In genomic region chr7:40138973-40139372, GRCh38 we compare ENCODE assay signal across 16 cellular contexts. TPM values are rescaled to one million over a fixed set of nuclear protein-coding genes. Genes with fewer than 3 reads are reported as not detected.
DNase-seq lines count a peak whose midpoint lies in the region; ATAC-seq and TF ChIP-seq lines count a peak whose summit lies in the region.
"Had no signal": no experiment of that assay in that cellular context is flagged by ENCODE, and none has a peak within 500 bp of the region (broad histone marks: within the 10 kb centered on the region; RNA-seq: fewer than 3 reads in every experiment).

No MANE protein-coding gene starts in this region.

- DNase-seq in NCI-H82 treated with DMSO at 0.1 percent for 48 hours (lab: John Stamatoyannopoulos, UW; ENCODE audit: unreplicated experiment): peak; percentile 29
- no peak for DNase-seq in activated CD8-positive, alpha-beta memory T cell treated with anti-CD3 and anti-CD28 coated beads, Interleukin-2, amount 10 ng/mL, durations not matched to agents 7 days and 5 days
- no peak for DNase-seq in NCI-H1048 (lab: John Stamatoyannopoulos, UW)
- DNase-seq: 8988T; AML-193; Caco-2; Calu3; CD4-positive, alpha-beta T cell; CD8-positive, alpha-beta T cell; DMS79 treated with DMSO at 0.1 percent for 48 hours; GF-D8 had no signal

- CTCF ChIA-PET in HEK293 (lab: Yijun Ruan, JAX): no interaction called here
- CTCF ChIA-PET in activated CD8-positive, alpha-beta memory T cell treated with anti-CD3 and anti-CD28 coated beads, Interleukin-2, amount 10 ng/mL, durations not matched to agents 7 days and 5 days (lab: Charles Lee): no interaction called here

- H3K27ac Mint-ChIP-seq in activated CD8-positive, alpha-beta memory T cell treated with anti-CD3 and anti-CD28 coated beads, Interleukin-2, amount 10 ng/mL, durations not matched to agents 7 days and 5 days: no peak overlapping the region
- H3K27ac Mint-ChIP-seq: B cell; CD4-positive, alpha-beta T cell; CD8-positive, alpha-beta T cell had no signal

- TF ChIP-seq CTCF in HEK293 (tag by site-specific recombination; IDR thresholded peaks at IDR 0.05): no peak

- POLR2A ChIA-PET in HEK293 (lab: Yijun Ruan, JAX): no interaction called here

- H3K4me3 ChIP-seq in HEK293 (ENCODE audit: low read depth, low read length): no peak overlapping the region
- H3K4me3 ChIP-seq: BLaER1 treated with 17β-estradiol and CSF1 and Interleukin-3, amounts not matched to agents 10 nM and 100 nM had no signal

- H3K36me3 Mint-ChIP-seq in activated CD8-positive, alpha-beta memory T cell treated with anti-CD3 and anti-CD28 coated beads, Interleukin-2, amount 10 ng/mL, durations not matched to agents 7 days and 5 days: no peaks in the 10 kb centered on the region

- peaks cover 4% of the 10 kb centered on the region for H3K27me3 Mint-ChIP-seq in activated CD8-positive, alpha-beta memory T cell treated with anti-CD3 and anti-CD28 coated beads, Interleukin-2, amount 10 ng/mL, durations not matched to agents 7 days and 5 days

- no peaks in the 10 kb centered on the region for H3K36me3 ChIP-seq in HEK293 (ENCODE audit: control insufficient read depth in 2 of 2, insufficient read depth in 1 of 2, low read length in 2 of 2)
- H3K36me3 ChIP-seq: BLaER1 treated with 17β-estradiol and CSF1 and Interleukin-3, amounts not matched to agents 10 nM and 100 nM had no signal

- peaks cover 2% of the 10 kb centered on the region for H3K4me1 Mint-ChIP-seq in activated CD8-positive, alpha-beta memory T cell treated with anti-CD3 and anti-CD28 coated beads, Interleukin-2, amount 10 ng/mL, durations not matched to agents 7 days and 5 days

- no peak for ATAC-seq in HG03342 (IDR thresholded peaks at IDR 0.05; ENCODE audit: unreplicated experiment)
- ATAC-seq in activated CD8-positive, alpha-beta memory T cell treated with anti-CD3 and anti-CD28 coated beads, Interleukin-2, amount 10 ng/mL, durations not matched to agents 7 days and 5 days: no peak
- ATAC-seq: CD8-positive, alpha-beta T cell had no signal

- no peak overlapping the region for H3K4me3 Mint-ChIP-seq in activated CD8-positive, alpha-beta memory T cell treated with anti-CD3 and anti-CD28 coated beads, Interleukin-2, amount 10 ng/mL, durations not matched to agents 7 days and 5 days
- H3K4me3 Mint-ChIP-seq: B cell; CD8-positive, alpha-beta T cell had no signal

- no peaks in the 10 kb centered on the region for H3K9me3 Mint-ChIP-seq in activated CD8-positive, alpha-beta memory T cell treated with anti-CD3 and anti-CD28 coated beads, Interleukin-2, amount 10 ng/mL, durations not matched to agents 7 days and 5 days (ENCODE audit: low read depth)
- H3K9me3 Mint-ChIP-seq: CD4-positive, alpha-beta T cell; CD8-positive, alpha-beta T cell had no signal

- H3K4me1 ChIP-seq in HEK293 (ENCODE audit: control insufficient read depth, insufficient read depth, low read length): no peaks in the 10 kb centered on the region; the same call in 1 of the 2 replicates
- H3K4me1 ChIP-seq: Caco-2 had no signal

- H3K27ac ChIP-seq in HEK293 (ENCODE audit: extremely low read depth, low read depth, low read length): no peak overlapping the region
- H3K27ac ChIP-seq: BLaER1 treated with 17β-estradiol and CSF1 and Interleukin-3, amounts not matched to agents 10 nM and 100 nM; C4-2B had no signal

- no peaks in the 10 kb centered on the region for H3K9me3 ChIP-seq in HEK293 (ENCODE audit: control insufficient read depth, insufficient read depth, low read depth, low read length)
- H3K9me3 ChIP-seq: Caco-2 had no signal

TF ChIP-seq in HEK293, 187 proteins besides CTCF, POLR2A, EP300 and RAD21 (continues in another document):
- TF ChIP-seq REST (tag by site-specific recombination; IDR thresholded peaks at IDR 0.05): 0 out of 2 replicates have a peak, but pooled peaks have one; percentile 35
- 0 out of 2 replicates have a peak, but pooled peaks have one; percentile 32 for TF ChIP-seq ZXDB (tag by site-specific recombination; IDR thresholded peaks at IDR 0.05)
- peak; percentile 11; the same call in 1 of the 2 replicates for TF ChIP-seq ZNF654 (tag by site-specific recombination; IDR thresholded peaks at IDR 0.05; ENCODE audit: low read depth)
- TF ChIP-seq GLI2 (tag by site-specific recombination; IDR thresholded peaks at IDR 0.05; ENCODE audit: borderline replicate concordance, low read depth): peak; percentile 23; the same call in 1 of the 2 replicates
- no peak for TF ChIP-seq ZEB2 (tag by site-specific recombination; IDR thresholded peaks at IDR 0.05)
- no peak for TF ChIP-seq BCL11A (tag by site-specific recombination; IDR thresholded peaks at IDR 0.05; ENCODE audit: low read depth)
- TF ChIP-seq ZNF26 (tag by site-specific recombination; IDR thresholded peaks at IDR 0.05): no peak
- TF ChIP-seq ZBTB1 (tag by site-specific recombination; IDR thresholded peaks at IDR 0.05): no peak
- TF ChIP-seq ZNF112 (tag by site-specific recombination; IDR thresholded peaks at IDR 0.05): no peak
- TF ChIP-seq YY2 (tag by site-specific recombination; IDR thresholded peaks at IDR 0.05): no peak
- TF ChIP-seq ZBTB10 (tag by site-specific recombination; IDR thresholded peaks at IDR 0.05): no peak
- no peak for TF ChIP-seq IKZF3 (tag by site-specific recombination; IDR thresholded peaks at IDR 0.05)
- TF ChIP-seq ZNF10 (tag by site-specific recombination; IDR thresholded peaks at IDR 0.05): no peak
- TF ChIP-seq ZNF629 (tag by site-specific recombination; IDR thresholded peaks at IDR 0.05): 0 out of 2 replicates have a peak, but pooled peaks have one; percentile 22
- no peak for TF ChIP-seq ZIC2 (tag by site-specific recombination; IDR thresholded peaks at IDR 0.05)
- TF ChIP-seq ZNF600 (tag by site-specific recombination; IDR thresholded peaks at IDR 0.05): no peak
- TF ChIP-seq TRIM28 (IDR thresholded peaks at IDR 0.05; ENCODE audit: borderline replicate concordance, low read length): no peak
- no peak for TF ChIP-seq ZNF155 (tag by site-specific recombination; IDR thresholded peaks at IDR 0.05)
- TF ChIP-seq KLF16 (tag by site-specific recombination; IDR thresholded peaks at IDR 0.05): no peak

RNA-seq across cellular contexts. Expression of gene SUGCT, which starts 4.2 kb away (rescaled TPM):
- total RNA-seq in activated CD8-positive, alpha-beta memory T cell treated with anti-CD3 and anti-CD28 coated beads, Interleukin-2, amount 10 ng/mL, durations not matched to agents 7 days and 5 days: under 1 TPM; 0.21 to 0.61 TPM

RNA-seq across cellular contexts. Expression of gene MPLKIP, which starts 4.6 kb away (rescaled TPM):
- 10 to 100 TPM; 36.1 to 38.9 TPM for total RNA-seq in activated CD8-positive, alpha-beta memory T cell treated with anti-CD3 and anti-CD28 coated beads, Interleukin-2, amount 10 ng/mL, durations not matched to agents 7 days and 5 days
